ENCODE assay signal across 8 cellular contexts in genomic region chr9:127336708-127337352, GRCh38.
A peak's percentile ranks its signal among the peaks of the same experiment; 100 is the strongest.
DNase-seq lines count a peak whose midpoint lies in the region; ATAC-seq and TF ChIP-seq lines count a peak whose summit lies in the region.

No MANE protein-coding gene starts in this region.

- DNase-seq in M059J (ENCODE audit: low read depth) (peak; percentile 99), coronary artery (ENCODE audit: low spot score) (peak; percentile 90), lung (ENCODE audit: low spot score) (peak; percentile 59), ureter (ENCODE audit: low spot score) (peak; percentile 84), NOMO-1 treated with DMSO at 0.1 percent for 48 hours (lab: John Stamatoyannopoulos, UW; ENCODE audit: unreplicated experiment) (no peak), GM13976 (ENCODE audit: low spot score) (no peak)

- H3K27me3 ChIP-seq in lung (ENCODE audit: control insufficient read depth, insufficient read depth) = no peaks in the 10 kb centered on the region

- H3K4me1 ChIP-seq in lung (ENCODE audit: control insufficient read depth in 2 of 2, insufficient read depth in 2 of 2, low read length in 2 of 2) = peaks cover 14 to 22% of the 10 kb centered on the region in 2 donors

- H3K9me3 ChIP-seq in lung (ENCODE audit: control insufficient read depth in 2 of 2, insufficient read depth in 1 of 2, low read length in 1 of 2) = no peaks in the 10 kb centered on the region

- WGBS in lung, 2 donors = 41 to 67% methylated on average over 2 of the region's 2 CpGs

- TF ChIP-seq CTCF in coronary artery (IDR thresholded peaks at IDR 0.05) (no peak), lung (IDR thresholded peaks at IDR 0.05; ENCODE audit: control extremely low read depth, extremely low read depth) (no peak), GM13976 (IDR thresholded peaks at IDR 0.05; ENCODE audit: borderline replicate concordance, control extremely low read depth, extremely low read depth, insufficient read depth, missing control alignments) (no peak)

- in situ Hi-C loops in GM13976 (cut with MboI; ENCODE audit: low sequenced_read_pairs, unreplicated experiment) = no loop called here

- H3K36me3 ChIP-seq in lung (ENCODE audit: control insufficient read depth in 2 of 2, insufficient read depth in 2 of 2, low read length in 2 of 2) = no peaks in the 10 kb centered on the region

- H3K27ac ChIP-seq in coronary artery (peak overlapping the region; percentile 72 to 89), lung (ENCODE audit: low read depth in 1 of 2, low read length in 1 of 2) (peak overlapping the region; percentile 76 to 82)

- H3K4me3 ChIP-seq in coronary artery = no peak overlapping the region
- H3K4me3 ChIP-seq in lung = no peak overlapping the region

- ATAC-seq in lung (ENCODE audit: insufficient read depth, low FRiP score) = no peak
- no peak for ATAC-seq in HG03460 (IDR thresholded peaks at IDR 0.05; ENCODE audit: unreplicated experiment)
- no peak for ATAC-seq in GM21529 (IDR thresholded peaks at IDR 0.05; ENCODE audit: unreplicated experiment)

Comparison
In these comparisons a context has a peak if more than half of its experiments do, and no peak if none do; other contexts are left out.
1. DNase-seq: peak in M059J (single experiment), coronary artery (single experiment), lung (single experiment) and ureter (single experiment); none in NOMO-1 treated with DMSO at 0.1 percent for 48 hours (single experiment) and GM13976 (single experiment).